Comparison of ENCODE assay signal across 1 cellular context in genomic region chr11:65301491-65302329, GRCh38.
TF ChIP-seq lines count a peak whose summit lies in the region.

No MANE protein-coding gene starts in this region.

TF ChIP-seq in HepG2, 621 proteins besides CTCF, POLR2A, EP300 and RAD21 (continued from another document and continues in another):
- peak; percentile 52; the same call in 1 of the 2 replicates for TF ChIP-seq HDAC2 (CRISPR knock-in tag; IDR thresholded peaks at IDR 0.05)
- TF ChIP-seq TAF15 (IDR thresholded peaks at IDR 0.05; ENCODE audit: low read depth, low read length, poor library complexity, severe bottlenecking), result no peak
- no peak for TF ChIP-seq ATF7-NPFF (CRISPR knock-in tag; IDR thresholded peaks at IDR 0.05; ENCODE audit: low read depth)
- 0 out of 2 replicates have a peak, but pooled peaks have one; percentile 49 for TF ChIP-seq ZNF619 (CRISPR knock-in tag; IDR thresholded peaks at IDR 0.05)
- no peak for TF ChIP-seq ELF3 (CRISPR knock-in tag; IDR thresholded peaks at IDR 0.05)
- TF ChIP-seq ZHX1 (CRISPR knock-in tag; IDR thresholded peaks at IDR 0.05; ENCODE audit: low read depth), result no peak
- no peak for TF ChIP-seq NPAS2 (CRISPR knock-in tag; IDR thresholded peaks at IDR 0.05; ENCODE audit: borderline replicate concordance)
- no peak for TF ChIP-seq ZFP1 (CRISPR knock-in tag; IDR thresholded peaks at IDR 0.05)
- TF ChIP-seq ZNF101 (CRISPR knock-in tag; IDR thresholded peaks at IDR 0.05; ENCODE audit: borderline replicate concordance, low read depth), result no peak
- no peak for TF ChIP-seq ZBTB21 (CRISPR knock-in tag; IDR thresholded peaks at IDR 0.05)
- no peak for TF ChIP-seq ZSCAN29 (CRISPR knock-in tag; conservative IDR thresholded peaks at IDR 0.05)
- TF ChIP-seq ZNF547 (CRISPR knock-in tag; IDR thresholded peaks at IDR 0.05), result no peak
- TF ChIP-seq MED13 (CRISPR knock-in tag; IDR thresholded peaks at IDR 0.05), result no peak
- TF ChIP-seq KAT7 (CRISPR knock-in tag; IDR thresholded peaks at IDR 0.05; ENCODE audit: borderline replicate concordance), result no peak
- TF ChIP-seq MBD4 (IDR thresholded peaks at IDR 0.05; ENCODE audit: borderline replicate concordance, low read length), result no peak
- no peak for TF ChIP-seq TP53 (CRISPR knock-in tag; conservative IDR thresholded peaks at IDR 0.05)
- TF ChIP-seq, protein P1, sequence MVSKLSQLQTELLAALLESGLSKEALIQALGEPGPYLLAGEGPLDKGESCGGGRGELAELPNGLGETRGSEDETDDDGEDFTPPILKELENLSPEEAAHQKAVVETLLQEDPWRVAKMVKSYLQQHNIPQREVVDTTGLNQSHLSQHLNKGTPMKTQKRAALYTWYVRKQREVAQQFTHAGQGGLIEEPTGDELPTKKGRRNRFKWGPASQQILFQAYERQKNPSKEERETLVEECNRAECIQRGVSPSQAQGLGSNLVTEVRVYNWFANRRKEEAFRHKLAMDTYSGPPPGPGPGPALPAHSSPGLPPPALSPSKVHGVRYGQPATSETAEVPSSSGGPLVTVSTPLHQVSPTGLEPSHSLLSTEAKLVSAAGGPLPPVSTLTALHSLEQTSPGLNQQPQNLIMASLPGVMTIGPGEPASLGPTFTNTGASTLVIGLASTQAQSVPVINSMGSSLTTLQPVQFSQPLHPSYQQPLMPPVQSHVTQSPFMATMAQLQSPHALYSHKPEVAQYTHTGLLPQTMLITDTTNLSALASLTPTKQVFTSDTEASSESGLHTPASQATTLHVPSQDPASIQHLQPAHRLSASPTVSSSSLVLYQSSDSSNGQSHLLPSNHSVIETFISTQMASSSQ (IDR thresholded peaks at IDR 0.05; ENCODE audit: low read depth), result no peak
- TF ChIP-seq, protein P1 (CRISPR knock-in tag; IDR thresholded peaks at IDR 0.05; ENCODE audit: borderline replicate concordance), result peak; percentile 66; the same call in 1 of the 2 replicates
- TF ChIP-seq, protein P2, sequence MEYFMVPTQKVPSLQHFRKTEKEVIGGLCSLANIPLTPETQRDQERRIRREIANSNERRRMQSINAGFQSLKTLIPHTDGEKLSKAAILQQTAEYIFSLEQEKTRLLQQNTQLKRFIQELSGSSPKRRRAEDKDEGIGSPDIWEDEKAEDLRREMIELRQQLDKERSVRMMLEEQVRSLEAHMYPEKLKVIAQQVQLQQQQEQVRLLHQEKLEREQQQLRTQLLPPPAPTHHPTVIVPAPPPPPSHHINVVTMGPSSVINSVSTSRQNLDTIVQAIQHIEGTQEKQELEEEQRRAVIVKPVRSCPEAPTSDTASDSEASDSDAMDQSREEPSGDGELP (IDR thresholded peaks at IDR 0.05; ENCODE audit: borderline replicate concordance, low read depth), result peak; percentile 95
- no peak for TF ChIP-seq SOX6 (IDR thresholded peaks at IDR 0.05)
- TF ChIP-seq SOX6 (CRISPR knock-in tag; IDR thresholded peaks at IDR 0.05), result peak; percentile 61
- no peak for TF ChIP-seq CENPT (CRISPR knock-in tag; IDR thresholded peaks at IDR 0.05; ENCODE audit: low read depth)
- TF ChIP-seq ZNF251 (CRISPR knock-in tag; IDR thresholded peaks at IDR 0.05), result no peak
- TF ChIP-seq MED8 (CRISPR knock-in tag; IDR thresholded peaks at IDR 0.05; ENCODE audit: insufficient replicate concordance), result no peak
- TF ChIP-seq ZMAT5 (CRISPR knock-in tag; IDR thresholded peaks at IDR 0.05; ENCODE audit: borderline replicate concordance, low read depth), result no peak
- TF ChIP-seq TBL1XR1 (IDR thresholded peaks at IDR 0.05; ENCODE audit: borderline replicate concordance, low read length, partially characterized antibody), result no peak
- TF ChIP-seq SPEN (CRISPR knock-in tag; IDR thresholded peaks at IDR 0.05; ENCODE audit: low read depth), result no peak
- no peak for TF ChIP-seq NCOA2 (CRISPR knock-in tag; IDR thresholded peaks at IDR 0.05)
- TF ChIP-seq THRA (CRISPR knock-in tag; IDR thresholded peaks at IDR 0.05; ENCODE audit: borderline replicate concordance), result peak; percentile 36; the same call in 1 of the 2 replicates
- TF ChIP-seq IRF1 (CRISPR knock-in tag; IDR thresholded peaks at IDR 0.05; ENCODE audit: low read depth), result no peak
- TF ChIP-seq CAMTA2 (CRISPR knock-in tag; IDR thresholded peaks at IDR 0.05; ENCODE audit: borderline replicate concordance), result no peak
- TF ChIP-seq ZNF446 (CRISPR knock-in tag; IDR thresholded peaks at IDR 0.05), result no peak
- TF ChIP-seq NFKB2 (CRISPR knock-in tag; IDR thresholded peaks at IDR 0.05; ENCODE audit: borderline replicate concordance), result peak; percentile 39; the same call in 1 of the 2 replicates
- TF ChIP-seq CEBPB (IDR thresholded peaks at IDR 0.05; ENCODE audit: borderline replicate concordance, low read depth, low read length), result no peak
- TF ChIP-seq TIGD3 (CRISPR knock-in tag; IDR thresholded peaks at IDR 0.05; ENCODE audit: borderline replicate concordance), result no peak
- TF ChIP-seq HNRNPL (IDR thresholded peaks at IDR 0.05; ENCODE audit: low read depth, low read length), result peak; percentile 76; the same call in 1 of the 2 replicates
- 0 out of 2 replicates have a peak, but pooled peaks have one; percentile 21 for TF ChIP-seq HNF1B (CRISPR knock-in tag; IDR thresholded peaks at IDR 0.05)
- TF ChIP-seq ZNF264 (CRISPR knock-in tag; IDR thresholded peaks at IDR 0.05), result no peak
- 0 out of 2 replicates have a peak, but pooled peaks have one; percentile 58 for TF ChIP-seq NR2F6 (IDR thresholded peaks at IDR 0.05)
- TF ChIP-seq NR2F6 (CRISPR knock-in tag; IDR thresholded peaks at IDR 0.05), result peak; percentile 73
- TF ChIP-seq MAFF (IDR thresholded peaks at IDR 0.05; ENCODE audit: low read depth, low read length), result peak; percentile 94
- TF ChIP-seq MAF1 (CRISPR knock-in tag; IDR thresholded peaks at IDR 0.05; ENCODE audit: borderline replicate concordance), result no peak
- TF ChIP-seq POGZ (CRISPR knock-in tag; IDR thresholded peaks at IDR 0.05), result 0 out of 2 replicates have a peak, but pooled peaks have one; percentile 28
- TF ChIP-seq ZNF766 (CRISPR knock-in tag; IDR thresholded peaks at IDR 0.05; ENCODE audit: borderline replicate concordance), result no peak
- TF ChIP-seq RNF219 (CRISPR knock-in tag; IDR thresholded peaks at IDR 0.05), result no peak
- TF ChIP-seq RELA (CRISPR knock-in tag; IDR thresholded peaks at IDR 0.05), result no peak
- TF ChIP-seq, protein P3, sequence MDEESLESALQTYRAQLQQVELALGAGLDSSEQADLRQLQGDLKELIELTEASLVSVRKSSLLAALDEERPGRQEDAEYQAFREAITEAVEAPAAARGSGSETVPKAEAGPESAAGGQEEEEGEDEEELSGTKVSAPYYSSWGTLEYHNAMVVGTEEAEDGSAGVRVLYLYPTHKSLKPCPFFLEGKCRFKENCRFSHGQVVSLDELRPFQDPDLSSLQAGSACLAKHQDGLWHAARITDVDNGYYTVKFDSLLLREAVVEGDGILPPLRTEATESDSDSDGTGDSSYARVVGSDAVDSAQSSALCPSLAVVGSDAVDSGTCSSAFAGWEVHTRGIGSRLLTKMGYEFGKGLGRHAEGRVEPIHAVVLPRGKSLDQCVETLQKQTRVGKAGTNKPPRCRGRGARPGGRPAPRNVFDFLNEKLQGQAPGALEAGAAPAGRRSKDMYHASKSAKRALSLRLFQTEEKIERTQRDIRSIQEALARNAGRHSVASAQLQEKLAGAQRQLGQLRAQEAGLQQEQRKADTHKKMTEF (CRISPR knock-in tag; IDR thresholded peaks at IDR 0.05), result no peak
